13 cellular contexts compared by ENCODE assay signal in genomic region chr1:92929461-92929860, GRCh38. TPM values are rescaled to one million over a fixed set of nuclear protein-coding genes. Genes with fewer than 3 reads are reported as not detected.
DNase-seq lines count a peak whose midpoint lies in the region; ATAC-seq and TF ChIP-seq lines count a peak whose summit lies in the region.
"Had no signal": no experiment of that assay in that cellular context is flagged by ENCODE, and none has a peak within 500 bp of the region (broad histone marks: within the 10 kb centered on the region; RNA-seq: fewer than 3 reads in every experiment).

No MANE protein-coding gene starts in this region.

- no peaks in the 10 kb centered on the region for H3K27me3 ChIP-seq in GM23248 (replicated peaks; ENCODE audit: insufficient read depth)
- H3K27me3 ChIP-seq in spleen (replicated peaks in 1 of 7), result no peaks in the 10 kb centered on the region
- no peaks in the 10 kb centered on the region for H3K27me3 ChIP-seq in adrenal gland
- H3K27me3 ChIP-seq: vagina had no signal

- WGBS in GM23248 (ENCODE audit: low coverage in 1 of 2, low lambda C conversion rate in 2 of 2, missing lambda C conversion rate in 2 of 2), 2 experiments, result 87 to 88% methylated on average over 1 of the region's 1 CpG
- WGBS in spleen, 5 donors, result 33 to 52% (median 39%) methylated on average over 1 of the region's 1 CpG
- 29 to 44% (median 34%) methylated on average over 1 of the region's 1 CpG for WGBS in adrenal gland, 4 donors

- H3K36me3 ChIP-seq in GM23248 (ENCODE audit: low read depth) (no peaks in the 10 kb centered on the region), spleen (no peaks in the 10 kb centered on the region), adrenal gland (replicated peaks in 1 of 2) (no peaks in the 10 kb centered on the region)
- H3K36me3 ChIP-seq: prostate gland, vagina had no signal

- peaks cover 23% of the 10 kb centered on the region for H3K36me3 Mint-ChIP-seq in activated naive CD4-positive, alpha-beta T cell treated with anti-CD3 and anti-CD28 coated beads, Interleukin-2, amount 10 ng/mL, durations not matched to agents 7 days and 5 days

- no peak for TF ChIP-seq CTCF in spleen (IDR thresholded peaks at IDR 0.05 in 8 of 11, conservative IDR thresholded peaks at IDR 0.05 in 3 of 11)
- no peak for TF ChIP-seq CTCF in adrenal gland (IDR thresholded peaks at IDR 0.05)

- ATAC-seq in GM21529 (IDR thresholded peaks at IDR 0.05; ENCODE audit: unreplicated experiment), result no peak

- no peak for DNase-seq in activated naive CD4-positive, alpha-beta T cell treated with anti-CD3 and anti-CD28 coated beads, Interleukin-2, amount 10 ng/mL, durations not matched to agents 7 days and 5 days
- no peak for DNase-seq in activated naive CD4-positive, alpha-beta T cell treated with anti-CD3 and anti-CD28 coated beads, Interleukin-2, amount 50 U/mL, for 16 hours
- peak; percentile 31 for DNase-seq in GM23248
- peak; percentile 33 for DNase-seq in MV-4-11 (lab: John Stamatoyannopoulos, UW)
- no peak for DNase-seq in spleen
- DNase-seq in germinal center (ENCODE audit: low spot score), result no peak
- DNase-seq in adrenal gland, result no peak
- DNase-seq: activated CD4-positive, alpha-beta T cell treated with anti-CD3 and anti-CD28 coated beads, Interleukin-2, amount 50 U/mL, for 48 hours; stimulated activated CD4-positive, alpha-beta T cell treated with anti-CD3 and anti-CD28 coated beads, Interleukin-2, amount 100 ng/mL, for 24 hours had no signal

- H4K20me1 ChIP-seq in GM23248 (ENCODE audit: insufficient read depth), result no peaks in the 10 kb centered on the region

- CTCF ChIA-PET in activated naive CD4-positive, alpha-beta T cell treated with anti-CD3 and anti-CD28 coated beads, Interleukin-2, amount 10 ng/mL, durations not matched to agents 7 days and 5 days (lab: Charles Lee), result interaction anchor here (0.8 to 1.4 kb wide), 4 partner anchors 15 to 65 kb away, joined by 3 to 5 read pairs (median 3); no protein-coding TSS in a partner anchor

- peaks cover 33% of the 10 kb centered on the region for H3K4me1 ChIP-seq in GM23248 (ENCODE audit: insufficient read depth)
- peaks cover 7 to 81% (median 32%) of the 10 kb centered on the region in 6 donors for H3K4me1 ChIP-seq in spleen
- H3K4me1 ChIP-seq in adrenal gland (replicated peaks in 1 of 2), result peaks cover 0 to 10% of the 10 kb centered on the region in 2 donors
- H3K4me1 ChIP-seq: prostate gland had no signal

- H3K4me3 ChIP-seq in GM23248 (no peak overlapping the region), spleen (no peak overlapping the region), adrenal gland (no peak overlapping the region)
- H3K4me3 ChIP-seq: prostate gland, vagina had no signal

- peaks cover 23% of the 10 kb centered on the region for H3K79me2 ChIP-seq in GM23248 (ENCODE audit: insufficient read depth)

- no peak overlapping the region for H3K27ac ChIP-seq in GM23248
- peak overlapping the region in 5 of 8 donors; percentile 36 to 67 (median 39) for H3K27ac ChIP-seq in spleen
- H3K27ac ChIP-seq in adrenal gland, result no peak overlapping the region
- H3K27ac ChIP-seq: prostate gland, vagina had no signal

- H3K27ac Mint-ChIP-seq in activated naive CD4-positive, alpha-beta T cell treated with anti-CD3 and anti-CD28 coated beads, Interleukin-2, amount 10 ng/mL, durations not matched to agents 7 days and 5 days, result peak overlapping the region; percentile 3

- no peak overlapping the region for H3K4me3 Mint-ChIP-seq in activated naive CD4-positive, alpha-beta T cell treated with anti-CD3 and anti-CD28 coated beads, Interleukin-2, amount 10 ng/mL, durations not matched to agents 7 days and 5 days
- H3K4me3 Mint-ChIP-seq: T-helper 1 cell treated with Interleukin-12 subunit alpha and Interleukin-12 subunit beta and Interleukin-4 antibody, amounts not matched to agents 30 μg/mL and 1 μg/mL, for 36 hours had no signal

- peaks cover 25% of the 10 kb centered on the region for H3F3A ChIP-seq in GM23248 (ENCODE audit: insufficient read depth)

- peaks cover 24% of the 10 kb centered on the region for H3K4me1 Mint-ChIP-seq in activated naive CD4-positive, alpha-beta T cell treated with anti-CD3 and anti-CD28 coated beads, Interleukin-2, amount 10 ng/mL, durations not matched to agents 7 days and 5 days

- in situ Hi-C loops in GM23248 (cut with MboI), result no loop called here

- H3K9ac ChIP-seq in GM23248, result no peak overlapping the region

- no peak overlapping the region for H3K4me2 ChIP-seq in GM23248 (ENCODE audit: unreplicated experiment)

- H3K9me2 ChIP-seq in GM23248 (ENCODE audit: insufficient read depth), result no peaks in the 10 kb centered on the region

- no peaks in the 10 kb centered on the region for H3K27me3 Mint-ChIP-seq in activated naive CD4-positive, alpha-beta T cell treated with anti-CD3 and anti-CD28 coated beads, Interleukin-2, amount 10 ng/mL, durations not matched to agents 7 days and 5 days

- H3K9me3 Mint-ChIP-seq in activated naive CD4-positive, alpha-beta T cell treated with anti-CD3 and anti-CD28 coated beads, Interleukin-2, amount 10 ng/mL, durations not matched to agents 7 days and 5 days, result no peaks in the 10 kb centered on the region
- H3K9me3 Mint-ChIP-seq: T-helper 1 cell treated with Interleukin-12 subunit alpha and Interleukin-12 subunit beta and Interleukin-4 antibody, amounts not matched to agents 30 μg/mL and 1 μg/mL, for 36 hours had no signal

- TF ChIP-seq POLR2A in spleen (IDR thresholded peaks at IDR 0.05), result no peak
- no peak for TF ChIP-seq POLR2A in adrenal gland (IDR thresholded peaks at IDR 0.05)

- H3K9me3 ChIP-seq in GM23248 (ENCODE audit: low read depth), result no peaks in the 10 kb centered on the region
- H3K9me3 ChIP-seq in spleen, result no peaks in the 10 kb centered on the region
- no peaks in the 10 kb centered on the region for H3K9me3 ChIP-seq in adrenal gland (replicated peaks in 1 of 3)
- H3K9me3 ChIP-seq: prostate gland, vagina had no signal

- no peak overlapping the region for H2AFZ ChIP-seq in GM23248

- intact Hi-C loops in spleen (cut with DNase I; ENCODE audit: low total_unique reads) (no loop called here), adrenal gland (cut with DNase I) (no loop called here)

RNA-seq across cellular contexts. Expression of gene DIPK1A, which starts 31.8 kb away (rescaled TPM):
- total RNA-seq in GM23248 (2014; rRNA removed; shearing (Covaris generic)), result 22.3 and 26.6 TPM in 2 replicates
- polyA plus RNA-seq in GM23248 (2016; fragmentation: Nextera tagmentation; extraction: Ambion mirVana), result 49.6 and 51.6 TPM in 2 replicates
- 10 to 100 TPM in 3 of 7 donors, 1 to 10 TPM in 4; 9.3 to 15.7 (median 10.0) TPM for total RNA-seq in spleen
- polyA plus RNA-seq in spleen, result 1 to 10 TPM; 5.4 to 7.6 (median 6.9) TPM
- total RNA-seq in adrenal gland, result 1 to 10 TPM in 7 of 8 donors, under 1 TPM in 1; 0.91 to 7.3 (median 3.0) TPM
- polyA plus RNA-seq in adrenal gland, result 1 to 10 TPM; 1.4 to 5.0 (median 1.7) TPM

Comparison
In these comparisons a context has a peak if more than half of its experiments do, and no peak if none do; other contexts are left out.
1. DNase-seq: peak in GM23248 (single experiment) and MV-4-11 (single experiment); none in activated naive CD4-positive, alpha-beta T cell treated with anti-CD3 and anti-CD28 coated beads, Interleukin-2, amount 10 ng/mL, durations not matched to agents 7 days and 5 days (single experiment), activated naive CD4-positive, alpha-beta T cell treated with anti-CD3 and anti-CD28 coated beads, Interleukin-2, amount 50 U/mL, for 16 hours (single experiment), spleen (single experiment), germinal center (single experiment) and adrenal gland (0 of 7).
2. H3K27ac ChIP-seq: peak in spleen (5 of 8); none in GM23248 (single experiment) and adrenal gland (0 of 5).